Comparison of ENCODE assay signal across 10 cellular contexts in genomic region chr10:2137549-2138174, GRCh38.
DNase-seq lines count a peak whose midpoint lies in the region; ATAC-seq and TF ChIP-seq lines count a peak whose summit lies in the region.
"Had no signal": no experiment of that assay in that cellular context is flagged by ENCODE, and none has a peak within 500 bp of the region (broad histone marks: within the 10 kb centered on the region; RNA-seq: fewer than 3 reads in every experiment).

No MANE protein-coding gene starts in this region.

- no peak for ATAC-seq in stimulated activated effector memory CD8-positive, alpha-beta T cell treated with anti-CD3 and anti-CD28 coated beads, Interleukin-12 subunit alpha, Interleukin-12 subunit beta, amount 100 ng/mL, for 72 hours
- ATAC-seq in HG03432 (IDR thresholded peaks at IDR 0.05; ENCODE audit: unreplicated experiment) (no peak), GM19328 (IDR thresholded peaks at IDR 0.05; ENCODE audit: unreplicated experiment) (no peak)

- no peak overlapping the region for H3K27ac Mint-ChIP-seq in stimulated activated effector memory CD8-positive, alpha-beta T cell treated with anti-CD3 and anti-CD28 coated beads, Interleukin-12 subunit alpha, Interleukin-12 subunit beta, amount 100 ng/mL, for 72 hours
- H3K27ac Mint-ChIP-seq: natural killer cell treated with Interleukin-12 subunit alpha and Interleukin-12 subunit beta and Interleukin-15 and Interleukin-18, amount 100 ng/mL, for 72 hours; stimulated activated naive CD8-positive, alpha-beta T cell treated with anti-CD3 and anti-CD28 coated beads, Interleukin-15, Interleukin-2, amounts not matched to agents 100 ng/mL and 50 ng/mL, for 24 hours had no signal

- no peaks in the 10 kb centered on the region for H3K9me3 Mint-ChIP-seq in stimulated activated effector memory CD8-positive, alpha-beta T cell treated with anti-CD3 and anti-CD28 coated beads, Interleukin-12 subunit alpha, Interleukin-12 subunit beta, amount 100 ng/mL, for 72 hours
- H3K9me3 Mint-ChIP-seq: stimulated activated naive CD8-positive, alpha-beta T cell treated with anti-CD3 and anti-CD28 coated beads, Interleukin-15, Interleukin-2, amounts not matched to agents 100 ng/mL and 50 ng/mL, for 24 hours had no signal

- no peaks in the 10 kb centered on the region for H3K36me3 Mint-ChIP-seq in stimulated activated effector memory CD8-positive, alpha-beta T cell treated with anti-CD3 and anti-CD28 coated beads, Interleukin-12 subunit alpha, Interleukin-12 subunit beta, amount 100 ng/mL, for 72 hours
- H3K36me3 Mint-ChIP-seq: natural killer cell treated with Interleukin-12 subunit alpha and Interleukin-12 subunit beta and Interleukin-15 and Interleukin-18, amount 100 ng/mL, for 72 hours had no signal

- no peak for TF ChIP-seq POLR2A in erythroblast (IDR thresholded peaks at IDR 0.05; ENCODE audit: low read length)

- no peaks in the 10 kb centered on the region for H3K4me1 Mint-ChIP-seq in stimulated activated effector memory CD8-positive, alpha-beta T cell treated with anti-CD3 and anti-CD28 coated beads, Interleukin-12 subunit alpha, Interleukin-12 subunit beta, amount 100 ng/mL, for 72 hours

- no peak overlapping the region for H3K4me3 Mint-ChIP-seq in stimulated activated effector memory CD8-positive, alpha-beta T cell treated with anti-CD3 and anti-CD28 coated beads, Interleukin-12 subunit alpha, Interleukin-12 subunit beta, amount 100 ng/mL, for 72 hours
- H3K4me3 Mint-ChIP-seq: natural killer cell treated with Interleukin-12 subunit alpha and Interleukin-12 subunit beta and Interleukin-15 and Interleukin-18, amount 100 ng/mL, for 72 hours; stimulated activated naive CD8-positive, alpha-beta T cell treated with anti-CD3 and anti-CD28 coated beads, Interleukin-15, Interleukin-2, amounts not matched to agents 100 ng/mL and 50 ng/mL, for 24 hours had no signal

- DNase-seq in ACHN (peak; percentile 54), NAMALWA (ENCODE audit: low spot score) (peak; percentile 52), erythroblast (lab: John Stamatoyannopoulos, UW) (peak; percentile 5 to 8), NCI-H69 (lab: John Stamatoyannopoulos, UW) (no peak)
- DNase-seq in stimulated activated effector memory CD8-positive, alpha-beta T cell treated with anti-CD3 and anti-CD28 coated beads, Interleukin-12 subunit alpha, Interleukin-12 subunit beta, amount 100 ng/mL, for 72 hours (ENCODE audit: low spot score in 2 of 2) = no peak

- in situ Hi-C loops in ACHN (cut with HindIII; ENCODE audit: low pct_ligation_motif_present, low pct_unique_long_range_greater_than_20kb, low sequenced_read_pairs) = no loop called here

- peak; percentile 64 for TF ChIP-seq CTCF in GM12873 (IDR thresholded peaks at IDR 0.05; ENCODE audit: insufficient read depth, low read depth, low read length, missing control alignments)

Comparison
In these comparisons a context has a peak if more than half of its experiments do, and no peak if none do; other contexts are left out.
1. DNase-seq: peak in ACHN (single experiment), NAMALWA (single experiment) and erythroblast (2 of 2); none in stimulated activated effector memory CD8-positive, alpha-beta T cell treated with anti-CD3 and anti-CD28 coated beads, Interleukin-12 subunit alpha, Interleukin-12 subunit beta, amount 100 ng/mL, for 72 hours (0 of 2) and NCI-H69 (single experiment).